In genomic region chr4:40299704-40300336, GRCh38 we compare ENCODE assay signal across 13 cellular contexts. TPM values are rescaled to one million over a fixed set of nuclear protein-coding genes. Genes with fewer than 3 reads are reported as not detected.
DNase-seq lines count a peak whose midpoint lies in the region; ATAC-seq and TF ChIP-seq lines count a peak whose summit lies in the region.
"Had no signal": no experiment of that assay in that cellular context is flagged by ENCODE, and none has a peak within 500 bp of the region (broad histone marks: within the 10 kb centered on the region; RNA-seq: fewer than 3 reads in every experiment).

No MANE protein-coding gene starts in this region.

- no peaks in the 10 kb centered on the region for H3K36me3 ChIP-seq in heart right ventricle
- H3K36me3 ChIP-seq: transverse colon had no signal

- peaks cover 70% of the 10 kb centered on the region for H3K4me1 Mint-ChIP-seq in CD4-positive, alpha-beta T cell (ENCODE audit: low read depth)

- peak overlapping the region; percentile 82 for H3K27ac ChIP-seq in CD4-positive, alpha-beta T cell (ENCODE audit: low read depth, low read length)
- H3K27ac ChIP-seq in heart right ventricle: peak overlapping the region in 1 of 10 donors; percentile 79

- CTCF ChIA-PET in CD4-positive, alpha-beta T cell (lab: Charles Lee): interaction anchor here (0.7 to 2.5 kb wide), 4 partner anchors 10 to 68 kb away, joined by 4 to 15 read pairs (median 6); no protein-coding TSS in a partner anchor

- peak; percentile 8 for TF ChIP-seq CTCF in CD4-positive, alpha-beta T cell (IDR thresholded peaks at IDR 0.05)
- TF ChIP-seq CTCF in GM13977 (IDR thresholded peaks at IDR 0.05; ENCODE audit: extremely low read depth, insufficient read depth, missing control alignments) (peak; percentile 5), heart right ventricle (IDR thresholded peaks at IDR 0.05) (no peak)

- no peak overlapping the region for H3K4me3 ChIP-seq in heart right ventricle
- H3K4me3 ChIP-seq: transverse colon had no signal

- H3K36me3 Mint-ChIP-seq in CD4-positive, alpha-beta T cell (ENCODE audit: low read depth): peaks cover 7% of the 10 kb centered on the region

- H3K27me3 ChIP-seq in CD4-positive, alpha-beta T cell (ENCODE audit: control insufficient read depth, insufficient read depth, low read length): no peaks in the 10 kb centered on the region
- peaks cover 0 to 24% (median 6%) of the 10 kb centered on the region in 7 donors for H3K27me3 ChIP-seq in heart right ventricle
- H3K27me3 ChIP-seq: transverse colon had no signal

- no peak for DNase-seq in CD4-positive, alpha-beta T cell
- DNase-seq in GM13977 (ENCODE audit: low spot score): no peak
- peak; percentile 13 for DNase-seq in SW480 (ENCODE audit: low spot score)
- no peak for DNase-seq in left colon
- DNase-seq in heart right ventricle: no peak
- no peak for DNase-seq in NCI-H1694 treated with DMSO at 0.1 percent for 48 hours (lab: John Stamatoyannopoulos, UW)
- DNase-seq: Calu3, NCI-H1436, NCI-H82, transverse colon had no signal

- H3K4me1 ChIP-seq in heart right ventricle: peaks cover 0 to 18% (median 0%) of the 10 kb centered on the region in 9 donors
- H3K4me1 ChIP-seq: transverse colon had no signal

- POLR2A ChIA-PET in CD4-positive, alpha-beta T cell (lab: Charles Lee): interaction anchor here (0.6 to 4.4 kb wide), 11 partner anchors 16 to 177 kb away, joined by 3 to 28 read pairs (median 4); no protein-coding TSS in a partner anchor

- WGBS in heart right ventricle, 2 donors: 65 to 67% methylated on average over 5 of the region's 5 CpGs

- H3K9me3 ChIP-seq in CD4-positive, alpha-beta T cell (ENCODE audit: control insufficient read depth, low read length): peaks cover 4% of the 10 kb centered on the region
- peaks cover 0 to 5% (median 0%) of the 10 kb centered on the region in 11 donors for H3K9me3 ChIP-seq in heart right ventricle
- H3K9me3 ChIP-seq: transverse colon had no signal

- in situ Hi-C loops in GM13977 (cut with MboI; ENCODE audit: low pct_unique_long_range_greater_than_20kb, low sequenced_read_pairs, unreplicated experiment): loop anchor here (25.0 kb wide), 3 partner anchors 88 to 838 kb away; partner anchors contain the start of genes LIAS, RPL9 and UBE2K

- peaks cover 2% of the 10 kb centered on the region for H3K9me3 Mint-ChIP-seq in CD4-positive, alpha-beta T cell

- no peaks in the 10 kb centered on the region for H3K27me3 Mint-ChIP-seq in CD4-positive, alpha-beta T cell

- ATAC-seq in CD4-positive, alpha-beta T cell (ENCODE audit: poor library complexity): no peak
- ATAC-seq in left colon (peak; percentile 53), HG02885 (IDR thresholded peaks at IDR 0.05; ENCODE audit: poor library complexity, unreplicated experiment) (no peak), GM19351 (IDR thresholded peaks at IDR 0.05; ENCODE audit: unreplicated experiment) (no peak), heart right ventricle (no peak)
- ATAC-seq: sciatic nerve had no signal

- H3K27ac Mint-ChIP-seq in CD4-positive, alpha-beta T cell: peak overlapping the region; percentile 91

- H3K4me3 Mint-ChIP-seq in CD4-positive, alpha-beta T cell: peak overlapping the region; percentile 58

- intact Hi-C loops in CD4-positive, alpha-beta T cell (cut with DNase I, micrococcal nuclease): loop anchor here (2.0 kb wide), 3 partner anchors 15 to 103 kb away; partner anchors contain the start of gene RHOH (in 1 of the 2)
- intact Hi-C loops in left colon (cut with DNase I, micrococcal nuclease) (no loop called here), heart right ventricle (cut with DNase I) (loop anchor here in 3 of 10 donors (10.0 kb wide), 2 partner anchors 65 to 245 kb away; partner anchors contain the start of gene N4BP2 (in 2 of the 3))

RNA-seq across cellular contexts. Expression of gene CHRNA9, which starts 35.3 kb away (rescaled TPM):
- not detected for total RNA-seq in CD4-positive, alpha-beta T cell
- not detected for total RNA-seq in left colon
- not detected for total RNA-seq in heart right ventricle
- not detected for polyA plus RNA-seq in heart right ventricle
- total RNA-seq: Calu3, sciatic nerve, transverse colon had no signal

Comparison
In these comparisons a context has a peak if more than half of its experiments do, and no peak if none do; other contexts are left out.
1. CTCF ChIP-seq: peak in CD4-positive, alpha-beta T cell (single experiment) and GM13977 (single experiment); none in heart right ventricle (0 of 9).
2. intact Hi-C loops: an anchor here in CD4-positive, alpha-beta T cell (2.0 kb wide); none called in left colon.